10 cellular contexts compared by ENCODE assay signal in the genomic region with DNA sequence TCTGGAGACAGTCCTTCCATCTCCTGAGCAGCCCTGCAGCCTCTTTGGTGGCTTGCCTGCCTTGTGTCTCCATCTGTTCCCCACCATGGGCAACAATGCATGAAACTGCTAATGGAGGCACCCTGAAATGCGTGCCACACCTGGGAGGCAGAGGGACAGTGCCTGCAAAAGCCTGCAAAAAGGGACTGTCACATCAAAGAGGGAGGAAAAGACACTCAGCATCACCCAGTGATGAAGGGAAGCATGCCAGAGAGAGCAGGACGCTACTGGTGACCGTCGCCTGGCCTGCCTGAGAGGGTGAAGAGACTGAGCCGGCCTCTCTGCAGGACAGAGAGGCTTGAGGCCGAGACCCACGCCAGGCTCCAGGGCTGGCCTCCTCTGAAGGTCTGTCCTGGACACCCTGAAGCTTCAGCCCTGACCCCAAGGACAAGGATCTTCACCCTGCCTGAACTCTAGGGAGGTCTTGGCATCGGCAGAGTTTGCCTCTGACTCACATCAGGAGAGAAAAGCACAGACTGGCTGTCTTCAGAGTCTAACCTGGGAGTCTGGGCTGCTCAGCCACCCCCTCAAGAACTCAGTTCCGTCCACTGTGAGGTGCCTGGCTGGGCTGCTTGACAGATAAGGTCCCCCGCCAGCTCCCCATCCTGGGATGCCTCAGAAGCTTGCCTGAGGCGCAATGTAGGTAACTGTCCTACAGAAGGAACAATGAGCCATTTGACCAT. TPM values are rescaled to one million over a fixed set of nuclear protein-coding genes. Genes with fewer than 3 reads are reported as not detected.
A peak's percentile ranks its signal among the peaks of the same experiment; 100 is the strongest.
DNase-seq lines count a peak whose midpoint lies in the region; ATAC-seq, FAIRE-seq and TF ChIP-seq lines count a peak whose summit lies in the region.
"Had no signal": no experiment of that assay in that cellular context is flagged by ENCODE, and none has a peak within 500 bp of the region (broad histone marks: within the 10 kb centered on the region; RNA-seq: fewer than 3 reads in every experiment).

No MANE protein-coding gene starts in this region.

- H3K9me3 ChIP-seq in A549 = no peaks in the 10 kb centered on the region
- H3K9me3 ChIP-seq in PC-9 (ENCODE audit: insufficient read depth, low read depth) = no peaks in the 10 kb centered on the region

- TF ChIP-seq EP300 in A549 (IDR thresholded peaks at IDR 0.05) = no peak

- TF ChIP-seq CTCF in A549 (IDR thresholded peaks at IDR 0.05) (no peak), PC-9 (conservative IDR thresholded peaks at IDR 0.05) (no peak)

- intact Hi-C loops in left ventricle myocardium superior (cut with micrococcal nuclease) (no loop called here), PC-9 (cut with micrococcal nuclease; ENCODE audit: unreplicated experiment) (loop anchor here (5.0 to 10.0 kb wide), 2 partner anchors 480 to 553 kb away; no protein-coding TSS in a partner anchor)

- no peaks in the 10 kb centered on the region for H3K27me3 ChIP-seq in PC-9 (ENCODE audit: insufficient read depth, low read depth)

- H3K4me3 ChIP-seq in A549 (no peak overlapping the region), PC-9 (no peak overlapping the region)

- BruUV-seq in PC-9 (replicated peaks; lab: Mats Ljungman, UMichigan) = no TSS peak

- 80% methylated on average over 9 of the region's 11 CpGs for WGBS in A549 (ENCODE audit: missing lambda C conversion rate)

- H3K4me1 ChIP-seq in A549 (peaks cover 47% of the 10 kb centered on the region), PC-9 (replicated peaks; ENCODE audit: insufficient read depth) (peaks cover 43% of the 10 kb centered on the region)

- H3K9me2 ChIP-seq in PC-9 (ENCODE audit: insufficient read depth) = no peaks in the 10 kb centered on the region

- no peak for FAIRE-seq in A549 (lab: Jason Lieb, UNC)
- FAIRE-seq: G401.6, kidney had no signal

- peaks cover 61% of the 10 kb centered on the region for H3K79me2 ChIP-seq in PC-9 (ENCODE audit: low read depth)

- TF ChIP-seq RAD21 in A549 (conservative IDR thresholded peaks at IDR 0.05 in 1 of 2, IDR thresholded peaks at IDR 0.05 in 1 of 2) = no peak

- H3F3A ChIP-seq in PC-9 (ENCODE audit: insufficient read depth, low read depth) = peaks cover 34% of the 10 kb centered on the region

- TF ChIP-seq POLR2A in A549 (IDR thresholded peaks at IDR 0.05; ENCODE audit: low read length) = no peak

- H3K4me2 ChIP-seq in A549 (peak overlapping the region; percentile 34; the same call in 2 of the 3 replicates), PC-9 (no peak overlapping the region)

- POLR2A ChIA-PET in A549 (lab: Yijun Ruan, JAX) = no interaction called here
- POLR2A ChIA-PET in PC-9 (lab: Charles Lee; ENCODE audit: unreplicated experiment) = interaction anchor here (0.7 kb wide), 1 partner anchor 285 kb away, joined by 6 read pairs; no protein-coding TSS in a partner anchor

- H3K36me3 ChIP-seq in PC-9 (ENCODE audit: low read depth) = no peaks in the 10 kb centered on the region

- DNase-seq in A549 (ENCODE audit: low read depth in 1 of 2, low spot score in 1 of 2) (no peak), left ventricle myocardium superior (peak; percentile 43), NCI-H1436 (lab: John Stamatoyannopoulos, UW) (no peak), PC-9 (no peak), NCI-H1092 treated with DMSO at 0.1 percent for 48 hours (lab: John Stamatoyannopoulos, UW) (no peak), NCI-H187 treated with DMSO at 0.1 percent for 48 hours (lab: John Stamatoyannopoulos, UW) (no peak)
- DNase-seq: kidney had no signal

- CTCF ChIA-PET in A549 (lab: Yijun Ruan, JAX) = no interaction called here
- CTCF ChIA-PET in PC-9 (lab: Charles Lee) = no interaction called here

- ATAC-seq in A549 (no peak), GM18867 (IDR thresholded peaks at IDR 0.05; ENCODE audit: unreplicated experiment) (peak; percentile 13), HG03439 (IDR thresholded peaks at IDR 0.05; ENCODE audit: unreplicated experiment) (peak; percentile 4), left ventricle myocardium superior (no peak)

- H2AFZ ChIP-seq in PC-9 = no peak overlapping the region

- H3K27ac ChIP-seq in A549 = peak overlapping the region; percentile 26 to 46; a peak in 3 of 6 replicates
- H3K27ac ChIP-seq in PC-9 = no peak overlapping the region

- H4K20me1 ChIP-seq in PC-9 (ENCODE audit: insufficient read depth) = no peaks in the 10 kb centered on the region

TF ChIP-seq in A549, 52 proteins besides CTCF, POLR2A, EP300 and RAD21:
- no peak for TF ChIP-seq JUNB (IDR thresholded peaks at IDR 0.05)
- TF ChIP-seq, protein P1, sequence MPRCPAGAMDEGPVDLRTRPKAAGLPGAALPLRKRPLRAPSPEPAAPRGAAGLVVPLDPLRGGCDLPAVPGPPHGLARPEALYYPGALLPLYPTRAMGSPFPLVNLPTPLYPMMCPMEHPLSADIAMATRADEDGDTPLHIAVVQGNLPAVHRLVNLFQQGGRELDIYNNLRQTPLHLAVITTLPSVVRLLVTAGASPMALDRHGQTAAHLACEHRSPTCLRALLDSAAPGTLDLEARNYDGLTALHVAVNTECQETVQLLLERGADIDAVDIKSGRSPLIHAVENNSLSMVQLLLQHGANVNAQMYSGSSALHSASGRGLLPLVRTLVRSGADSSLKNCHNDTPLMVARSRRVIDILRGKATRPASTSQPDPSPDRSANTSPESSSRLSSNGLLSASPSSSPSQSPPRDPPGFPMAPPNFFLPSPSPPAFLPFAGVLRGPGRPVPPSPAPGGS (IDR thresholded peaks at IDR 0.05) = no peak
- TF ChIP-seq POLR2AphosphoS2 (conservative IDR thresholded peaks at IDR 0.05; ENCODE audit: low read length) = no peak
- TF ChIP-seq ZC3H11A (IDR thresholded peaks at IDR 0.05) = no peak
- no peak for TF ChIP-seq NPAS2 (CRISPR knock-in tag; IDR thresholded peaks at IDR 0.05; ENCODE audit: borderline replicate concordance)
- TF ChIP-seq RARB (CRISPR knock-in tag; IDR thresholded peaks at IDR 0.05) = no peak
- no peak for TF ChIP-seq HDAC2 (IDR thresholded peaks at IDR 0.05)
- TF ChIP-seq MAX (IDR thresholded peaks at IDR 0.05) = no peak
- TF ChIP-seq GATA3 (IDR thresholded peaks at IDR 0.05; ENCODE audit: borderline replicate concordance) = no peak
- TF ChIP-seq NFE2L2 (conservative IDR thresholded peaks at IDR 0.05; ENCODE audit: low read length) = no peak
- TF ChIP-seq KDM1A (IDR thresholded peaks at IDR 0.05; ENCODE audit: low read depth) = no peak
- TF ChIP-seq, protein P2, sequence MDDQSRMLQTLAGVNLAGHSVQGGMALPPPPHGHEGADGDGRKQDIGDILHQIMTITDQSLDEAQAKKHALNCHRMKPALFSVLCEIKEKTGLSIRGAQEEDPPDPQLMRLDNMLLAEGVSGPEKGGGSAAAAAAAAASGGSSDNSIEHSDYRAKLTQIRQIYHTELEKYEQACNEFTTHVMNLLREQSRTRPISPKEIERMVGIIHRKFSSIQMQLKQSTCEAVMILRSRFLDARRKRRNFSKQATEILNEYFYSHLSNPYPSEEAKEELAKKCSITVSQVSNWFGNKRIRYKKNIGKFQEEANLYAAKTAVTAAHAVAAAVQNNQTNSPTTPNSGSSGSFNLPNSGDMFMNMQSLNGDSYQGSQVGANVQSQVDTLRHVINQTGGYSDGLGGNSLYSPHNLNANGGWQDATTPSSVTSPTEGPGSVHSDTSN (IDR thresholded peaks at IDR 0.05) = no peak

RNA-seq across cellular contexts. Expression of gene ACSL1, which starts 8.1 kb away (rescaled TPM):
- polyA plus RNA-seq in A549 (2011; rRNA removed) (12.4 and 14.7 TPM in 2 replicates), A549 (2017; fragmentation: RNase III; extraction: RNeasy Plus Mini Kit Qiagen cat#74134 plus additional on column Dnase treatment) (9.4 to 10.7 TPM (median 10.0 TPM) in 3 replicates)
- polyA plus RNA-seq in A549 (2012; cell fraction: cytosol; rRNA removed) = 4.3 and 4.8 TPM in 2 replicates
- polyA plus RNA-seq in A549 (2012; cell fraction: nucleus; rRNA removed) = 4.1 and 6.0 TPM in 2 replicates
- polyA minus RNA-seq in A549 (2011; rRNA and poly(A)+ RNA removed) = 16.0 and 18.6 TPM in 2 replicates
- total RNA-seq in left ventricle myocardium superior (477 TPM), PC-9 (2021) (50.1 and 96.6 TPM in 2 replicates)

Comparison
In these comparisons a context has a peak if more than half of its experiments do, and no peak if none do; other contexts are left out.
1. ATAC-seq: peak in GM18867 (single experiment) and HG03439 (single experiment); none in A549 (0 of 2) and left ventricle myocardium superior (single experiment).